1 cellular context compared by ENCODE assay signal in the genomic region with DNA sequence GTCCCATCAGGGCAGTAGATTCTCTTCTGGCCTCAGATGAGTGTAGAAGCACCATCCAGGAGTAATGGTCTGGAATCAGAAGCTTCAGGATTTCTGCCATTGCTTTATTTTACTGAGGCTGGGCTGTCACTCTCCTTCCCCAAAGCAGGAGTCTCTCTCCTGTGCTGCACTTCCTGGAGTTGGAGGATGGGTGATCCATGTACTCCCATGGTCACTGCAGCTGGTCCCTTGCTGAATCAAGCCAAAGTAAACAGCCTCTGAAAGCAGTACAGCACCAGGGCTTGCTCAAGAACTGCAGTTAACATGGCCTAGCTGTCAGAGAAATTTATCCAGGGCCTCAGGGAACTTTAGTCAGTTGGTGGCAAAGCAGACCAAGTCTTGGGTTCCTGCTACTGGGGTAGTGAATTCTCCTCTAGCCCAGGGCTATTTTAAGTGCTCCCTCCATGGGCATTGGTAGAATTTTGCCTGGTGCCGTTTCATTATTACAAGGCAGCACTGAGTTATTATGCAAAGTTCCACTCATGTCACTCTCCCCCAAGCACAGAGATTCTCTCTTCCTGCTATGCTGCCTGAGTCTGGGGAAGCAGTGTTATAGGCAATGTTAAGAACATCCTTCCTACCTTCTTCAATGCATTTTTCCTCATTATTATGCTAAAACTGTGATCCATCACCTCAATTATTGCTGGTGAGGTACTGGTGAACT.
TF ChIP-seq lines count a peak whose summit lies in the region.

No MANE protein-coding gene starts in this region.

TF ChIP-seq in IMR-90, 13 proteins besides CTCF, POLR2A, EP300 and RAD21:
- TF ChIP-seq MXI1 (IDR thresholded peaks at IDR 0.05; ENCODE audit: borderline replicate concordance, low read depth, low read length): no peak
- TF ChIP-seq, protein P1, sequence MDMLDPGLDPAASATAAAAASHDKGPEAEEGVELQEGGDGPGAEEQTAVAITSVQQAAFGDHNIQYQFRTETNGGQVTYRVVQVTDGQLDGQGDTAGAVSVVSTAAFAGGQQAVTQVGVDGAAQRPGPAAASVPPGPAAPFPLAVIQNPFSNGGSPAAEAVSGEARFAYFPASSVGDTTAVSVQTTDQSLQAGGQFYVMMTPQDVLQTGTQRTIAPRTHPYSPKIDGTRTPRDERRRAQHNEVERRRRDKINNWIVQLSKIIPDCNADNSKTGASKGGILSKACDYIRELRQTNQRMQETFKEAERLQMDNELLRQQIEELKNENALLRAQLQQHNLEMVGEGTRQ (IDR thresholded peaks at IDR 0.05; ENCODE audit: low read depth, low read length): no peak
- no peak for TF ChIP-seq CHD1 (IDR thresholded peaks at IDR 0.05; ENCODE audit: low read depth, low read length)
- TF ChIP-seq MAZ (IDR thresholded peaks at IDR 0.05; ENCODE audit: borderline replicate concordance, low read depth, low read length): no peak
- TF ChIP-seq NFE2L2 (IDR thresholded peaks at IDR 0.05; ENCODE audit: low read depth, low read length): no peak
- TF ChIP-seq SMC3 (IDR thresholded peaks at IDR 0.05; ENCODE audit: low read depth, low read length): no peak
- TF ChIP-seq ELK1 (IDR thresholded peaks at IDR 0.05; ENCODE audit: borderline replicate concordance, low read depth, low read length): no peak
- TF ChIP-seq RCOR1 (IDR thresholded peaks at IDR 0.05; ENCODE audit: insufficient replicate concordance, low read length): no peak
- no peak for TF ChIP-seq RFX5 (IDR thresholded peaks at IDR 0.05; ENCODE audit: low read depth, low read length)
- TF ChIP-seq CEBPB (IDR thresholded peaks at IDR 0.05; ENCODE audit: low read depth, low read length): no peak
- no peak for TF ChIP-seq MAFK (IDR thresholded peaks at IDR 0.05; ENCODE audit: low read depth, low read length)
